1 cellular context compared by ENCODE assay signal in genomic region chr5:161096591-161096990, GRCh38.
TF ChIP-seq lines count a peak whose summit lies in the region.

No MANE protein-coding gene starts in this region.

TF ChIP-seq in HepG2, 621 proteins besides CTCF, POLR2A, EP300 and RAD21 (continued from another document):
- TF ChIP-seq ZHX2 (IDR thresholded peaks at IDR 0.05; ENCODE audit: low read depth): no peak
- TF ChIP-seq ZHX2 (CRISPR knock-in tag; IDR thresholded peaks at IDR 0.05; ENCODE audit: borderline replicate concordance): no peak
- no peak for TF ChIP-seq ZNF446 (CRISPR knock-in tag; IDR thresholded peaks at IDR 0.05)
- no peak for TF ChIP-seq ZNF577 (CRISPR knock-in tag; IDR thresholded peaks at IDR 0.05; ENCODE audit: borderline replicate concordance, low read depth)
- no peak for TF ChIP-seq RARA (CRISPR knock-in tag; IDR thresholded peaks at IDR 0.05)
- no peak for TF ChIP-seq ZSCAN20 (CRISPR knock-in tag; IDR thresholded peaks at IDR 0.05; ENCODE audit: borderline replicate concordance)
- TF ChIP-seq MLLT10 (CRISPR knock-in tag; IDR thresholded peaks at IDR 0.05): no peak
- no peak for TF ChIP-seq TMF1 (CRISPR knock-in tag; IDR thresholded peaks at IDR 0.05; ENCODE audit: low read depth)
- TF ChIP-seq ZNF430 (CRISPR knock-in tag; IDR thresholded peaks at IDR 0.05): no peak
TF ChIP-seq in HepG2: peak in this region for 0.
